8 cellular contexts compared by ENCODE assay signal in the genomic region with DNA sequence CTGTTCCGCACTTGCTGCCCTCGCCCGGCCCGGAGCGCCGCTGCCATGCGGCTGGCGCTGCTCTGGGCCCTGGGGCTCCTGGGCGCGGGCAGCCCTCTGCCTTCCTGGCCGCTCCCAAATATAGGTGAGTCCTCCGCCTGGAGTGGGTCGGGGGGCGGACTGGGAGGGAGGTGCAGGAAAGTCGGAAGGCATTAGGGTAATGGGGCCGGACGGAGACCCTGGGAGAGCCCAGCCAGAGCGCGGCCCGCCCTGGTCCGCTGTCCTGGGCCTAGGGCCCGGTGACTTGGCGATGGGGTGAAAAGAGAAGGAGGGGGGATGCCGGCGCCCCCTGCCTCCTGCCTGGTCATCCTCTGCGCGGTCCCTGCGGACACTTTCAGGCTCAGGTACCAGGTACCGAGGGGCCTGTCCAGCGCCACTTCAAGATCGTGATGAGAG.
DNase-seq lines count a peak whose midpoint lies in the region; ATAC-seq and TF ChIP-seq lines count a peak whose summit lies in the region.

No MANE protein-coding gene starts in this region.

- no peak for DNase-seq in NT2/D1 (ENCODE audit: low read depth, low spot score)
- no peak for DNase-seq in nephron progenitor cell
- DNase-seq in SW 1271 (lab: John Stamatoyannopoulos, UW) = no peak
- no peak for DNase-seq in activated CD4-positive, CD25-positive, alpha-beta regulatory T cell (lab: John Stamatoyannopoulos, UW)

- H3K4me3 Mint-ChIP-seq in nephron progenitor cell = peak overlapping the region; percentile 84

- H3K27me3 ChIP-seq in NT2/D1 (ENCODE audit: insufficient read depth, insufficient read length) (peaks cover 18% of the 10 kb centered on the region), endocrine pancreas (ENCODE audit: control insufficient read depth, insufficient read depth, low read length) (no peaks in the 10 kb centered on the region)

- peaks cover 11% of the 10 kb centered on the region for H3K27me3 Mint-ChIP-seq in nephron progenitor cell (ENCODE audit: low read depth, poor library complexity)

- ATAC-seq in GM19438 (IDR thresholded peaks at IDR 0.05; ENCODE audit: low read depth, unreplicated experiment) = peak; percentile 7
- no peak for ATAC-seq in HG03139 (IDR thresholded peaks at IDR 0.05; ENCODE audit: unreplicated experiment)
- no peak for ATAC-seq in GM21786 (IDR thresholded peaks at IDR 0.05; ENCODE audit: unreplicated experiment)

- peaks cover 30% of the 10 kb centered on the region for H3K4me1 ChIP-seq in NT2/D1 (ENCODE audit: insufficient read depth, insufficient read length)
- no peaks in the 10 kb centered on the region for H3K4me1 ChIP-seq in endocrine pancreas (ENCODE audit: control insufficient read depth, insufficient read depth, low read length)

- H3K9me3 ChIP-seq in NT2/D1 (ENCODE audit: insufficient read depth, low read length) (no peaks in the 10 kb centered on the region), endocrine pancreas (ENCODE audit: control insufficient read depth, low read length) (no peaks in the 10 kb centered on the region)

- peaks cover 32% of the 10 kb centered on the region for H3K36me3 ChIP-seq in NT2/D1 (ENCODE audit: insufficient read depth, insufficient read length, low read length)
- no peaks in the 10 kb centered on the region for H3K36me3 ChIP-seq in endocrine pancreas (ENCODE audit: control insufficient read depth, insufficient read depth, low read length)

- H3K4me3 ChIP-seq in NT2/D1 (ENCODE audit: insufficient read length, low read depth) = peak overlapping the region; percentile 79
- no peak overlapping the region for H3K4me3 ChIP-seq in endocrine pancreas (ENCODE audit: control insufficient read depth, insufficient read depth, low read length)

- no peaks in the 10 kb centered on the region for H3K36me3 Mint-ChIP-seq in nephron progenitor cell (ENCODE audit: low read depth)

- TF ChIP-seq CTCF in nephron progenitor cell (IDR thresholded peaks at IDR 0.05) = no peak

- peaks cover 51% of the 10 kb centered on the region for H3K4me1 Mint-ChIP-seq in nephron progenitor cell

- no peaks in the 10 kb centered on the region for H3K9me3 Mint-ChIP-seq in nephron progenitor cell

- peak overlapping the region; percentile 88 for H3K9ac ChIP-seq in NT2/D1 (ENCODE audit: insufficient read length, low read depth)
- peak overlapping the region; percentile 83 for H3K9ac ChIP-seq in endocrine pancreas (ENCODE audit: control insufficient read depth, insufficient read depth, low read length)

- H3K27ac Mint-ChIP-seq in nephron progenitor cell = no peak overlapping the region
